15 cellular contexts compared by ENCODE assay signal in the genomic region with DNA sequence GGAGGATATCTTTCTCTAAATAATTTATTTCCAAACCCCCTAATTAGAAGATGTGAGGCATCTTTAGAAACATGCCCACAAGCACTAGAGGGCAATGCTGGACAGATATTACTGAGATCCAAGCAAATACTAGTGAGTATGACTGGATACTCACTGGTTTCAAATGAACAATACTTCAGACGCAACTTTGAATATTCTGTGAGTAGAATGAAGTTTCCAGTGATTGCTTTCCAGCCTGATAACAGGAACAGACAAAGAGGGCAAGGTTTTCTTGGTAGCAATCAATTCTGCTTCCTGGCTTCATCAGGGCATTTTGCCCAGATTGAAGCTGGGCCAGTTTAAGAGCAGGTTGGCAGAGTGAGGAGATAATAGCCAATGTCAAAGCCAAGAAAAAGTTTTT.
DNase-seq lines count a peak whose midpoint lies in the region; ATAC-seq and TF ChIP-seq lines count a peak whose summit lies in the region.
"Had no signal": no experiment of that assay in that cellular context is flagged by ENCODE, and none has a peak within 500 bp of the region (broad histone marks: within the 10 kb centered on the region; RNA-seq: fewer than 3 reads in every experiment).

No MANE protein-coding gene starts in this region.

- intact Hi-C loops in MCF 10A (cut with micrococcal nuclease) = loop anchor here (1.0 to 5.0 kb wide), 4 partner anchors 200 to 1105 kb away; no protein-coding TSS in a partner anchor
- intact Hi-C loops in breast epithelium (cut with DNase I; ENCODE audit: low total_unique reads) = no loop called here
- intact Hi-C loops in heart right ventricle (cut with DNase I) = no loop called here
- intact Hi-C loops in PC-9 (cut with micrococcal nuclease; ENCODE audit: unreplicated experiment) = no loop called here
- intact Hi-C loops in esophagus muscularis mucosa (cut with DNase I) = no loop called here

- H3K36me3 ChIP-seq in breast epithelium (no peaks in the 10 kb centered on the region), heart right ventricle (no peaks in the 10 kb centered on the region), PC-9 (ENCODE audit: low read depth) (no peaks in the 10 kb centered on the region), esophagus muscularis mucosa (no peaks in the 10 kb centered on the region)
- H3K36me3 ChIP-seq: spleen had no signal

- H3K9me2 ChIP-seq in PC-9 (ENCODE audit: insufficient read depth) = no peaks in the 10 kb centered on the region

- H3K27ac Mint-ChIP-seq in MCF 10A (ENCODE audit: low read depth, unreplicated experiment) (no peak overlapping the region), type B pancreatic cell (no peak overlapping the region)
- H3K27ac Mint-ChIP-seq: CD4-positive, alpha-beta T cell had no signal

- H3K27me3 ChIP-seq in breast epithelium (no peaks in the 10 kb centered on the region), heart right ventricle (no peaks in the 10 kb centered on the region), PC-9 (ENCODE audit: insufficient read depth, low read depth) (no peaks in the 10 kb centered on the region), esophagus muscularis mucosa (no peaks in the 10 kb centered on the region)
- H3K27me3 ChIP-seq: spleen had no signal

- H3K79me2 ChIP-seq in PC-9 (ENCODE audit: low read depth) = no peaks in the 10 kb centered on the region

- no peak overlapping the region for H2AFZ ChIP-seq in PC-9

- TF ChIP-seq CTCF in MCF 10A (IDR thresholded peaks at IDR 0.05; ENCODE audit: unreplicated experiment) (peak; percentile 19), breast epithelium (IDR thresholded peaks at IDR 0.05) (no peak), heart right ventricle (IDR thresholded peaks at IDR 0.05) (peak in 3 of 9 donors; percentile 12 to 29 (median 23)), type B pancreatic cell (conservative IDR thresholded peaks at IDR 0.05) (peak; percentile 57), PC-9 (conservative IDR thresholded peaks at IDR 0.05) (no peak), esophagus muscularis mucosa (IDR thresholded peaks at IDR 0.05) (no peak)

- BruUV-seq in MCF 10A (replicated peaks; lab: Mats Ljungman, UMichigan) = no TSS peak
- BruUV-seq in PC-9 (replicated peaks; lab: Mats Ljungman, UMichigan) = no TSS peak

- no peaks in the 10 kb centered on the region for H3K9me3 ChIP-seq in breast epithelium
- H3K9me3 ChIP-seq in heart right ventricle = no peaks in the 10 kb centered on the region
- no peaks in the 10 kb centered on the region for H3K9me3 ChIP-seq in PC-9 (ENCODE audit: insufficient read depth, low read depth)
- no peaks in the 10 kb centered on the region for H3K9me3 ChIP-seq in esophagus muscularis mucosa
- H3K9me3 ChIP-seq: spleen had no signal

- peaks cover 23% of the 10 kb centered on the region for H3K27me3 Mint-ChIP-seq in MCF 10A (ENCODE audit: insufficient read depth, unreplicated experiment)
- no peaks in the 10 kb centered on the region for H3K27me3 Mint-ChIP-seq in type B pancreatic cell
- H3K27me3 Mint-ChIP-seq: CD4-positive, alpha-beta T cell had no signal

- H3K27ac ChIP-seq in breast epithelium = no peak overlapping the region
- H3K27ac ChIP-seq in heart right ventricle = no peak overlapping the region
- H3K27ac ChIP-seq in PC-9 = no peak overlapping the region
- no peak overlapping the region for H3K27ac ChIP-seq in esophagus muscularis mucosa (replicated peaks in 1 of 4)
- H3K27ac ChIP-seq: spleen had no signal

- H3K9me3 Mint-ChIP-seq in MCF 10A (ENCODE audit: unreplicated experiment) (peaks cover 4% of the 10 kb centered on the region), type B pancreatic cell (no peaks in the 10 kb centered on the region)

- peak in 5 of 8 donors; percentile 23 to 67 (median 53) for ATAC-seq in heart right ventricle
- ATAC-seq: stimulated activated naive CD8-positive, alpha-beta T cell treated with anti-CD3 and anti-CD28 coated beads, Interleukin-15, Interleukin-2, amounts not matched to agents 100 U/mL and 50 U/mL, for 24 hours had no signal

- CTCF ChIA-PET in MCF 10A (lab: Yijun Ruan, JAX) (interaction anchor here (0.7 kb wide), 1 partner anchor 269 kb away, joined by 4 read pairs; no protein-coding TSS in a partner anchor), PC-9 (lab: Charles Lee) (no interaction called here)

- H4K20me1 ChIP-seq in PC-9 (ENCODE audit: insufficient read depth) = no peaks in the 10 kb centered on the region

- no peaks in the 10 kb centered on the region for H3F3A ChIP-seq in PC-9 (ENCODE audit: insufficient read depth, low read depth)

- WGBS in heart right ventricle, 2 donors = 5% methylated on average over 1 of the region's 1 CpG
- 33% methylated on average over 1 of the region's 1 CpG for WGBS in esophagus muscularis mucosa

- H3K36me3 Mint-ChIP-seq in MCF 10A (ENCODE audit: insufficient read depth, unreplicated experiment) (no peaks in the 10 kb centered on the region), type B pancreatic cell (no peaks in the 10 kb centered on the region)

- H3K4me2 ChIP-seq in PC-9 = no peak overlapping the region

- POLR2A ChIA-PET in MCF 10A (lab: Yijun Ruan, JAX) (no interaction called here), PC-9 (lab: Charles Lee; ENCODE audit: unreplicated experiment) (no interaction called here)

- H3K4me3 Mint-ChIP-seq in MCF 10A (ENCODE audit: unreplicated experiment) = no peak overlapping the region
- H3K4me3 Mint-ChIP-seq in type B pancreatic cell = no peak overlapping the region
- H3K4me3 Mint-ChIP-seq: CD4-positive, alpha-beta T cell had no signal

- TF ChIP-seq POLR2A in breast epithelium (IDR thresholded peaks at IDR 0.05) (no peak), esophagus muscularis mucosa (IDR thresholded peaks at IDR 0.05; ENCODE audit: low read depth) (no peak)

- H3K4me3 ChIP-seq in breast epithelium (no peak overlapping the region), heart right ventricle (no peak overlapping the region), PC-9 (no peak overlapping the region), esophagus muscularis mucosa (no peak overlapping the region)
- H3K4me3 ChIP-seq: lung, spleen had no signal

- H3K4me1 ChIP-seq in breast epithelium = no peaks in the 10 kb centered on the region
- H3K4me1 ChIP-seq in heart right ventricle = peaks cover 0 to 11% (median 0%) of the 10 kb centered on the region in 9 donors
- no peaks in the 10 kb centered on the region for H3K4me1 ChIP-seq in PC-9 (replicated peaks; ENCODE audit: insufficient read depth)
- peaks cover 0 to 3% (median 0%) of the 10 kb centered on the region in 4 donors for H3K4me1 ChIP-seq in esophagus muscularis mucosa
- H3K4me1 ChIP-seq: spleen had no signal

- no peak for TF ChIP-seq EP300 in esophagus muscularis mucosa (IDR thresholded peaks at IDR 0.05)

- DNase-seq in MCF 10A (ENCODE audit: unreplicated experiment) (peak; percentile 23), breast epithelium (ENCODE audit: low spot score in 2 of 2) (no peak), RKO (ENCODE audit: low spot score) (peak; percentile 54), heart right ventricle (no peak), type B pancreatic cell (ENCODE audit: extremely low spot score, unreplicated experiment) (no peak), PC-9 (no peak), esophagus muscularis mucosa (ENCODE audit: extremely low spot score) (no peak), SK-N-DZ (ENCODE audit: low spot score) (no peak)
- DNase-seq: activated T-cell treated with anti-CD3 and anti-CD28 coated beads, Interleukin-2, amount 50 U/mL, for 48 hours; CD4-positive, alpha-beta T cell; GOT3; spleen; stimulated activated naive CD8-positive, alpha-beta T cell treated with anti-CD3 and anti-CD28 coated beads, Interleukin-15, Interleukin-2, amounts not matched to agents 100 U/mL and 50 U/mL, for 24 hours; T1000 had no signal

- H3K4me1 Mint-ChIP-seq in MCF 10A (ENCODE audit: insufficient read depth, unreplicated experiment) = no peaks in the 10 kb centered on the region
- peaks cover 9% of the 10 kb centered on the region for H3K4me1 Mint-ChIP-seq in type B pancreatic cell (ENCODE audit: unreplicated experiment)

Comparison
In these comparisons a context has a peak if more than half of its experiments do, and no peak if none do; other contexts are left out.
1. DNase-seq: peak in MCF 10A (single experiment) and RKO (single experiment); none in breast epithelium (0 of 2), heart right ventricle (0 of 2), type B pancreatic cell (single experiment), PC-9 (0 of 2), esophagus muscularis mucosa (single experiment) and SK-N-DZ (single experiment).
2. CTCF ChIP-seq: peak in MCF 10A (single experiment) and type B pancreatic cell (single experiment); none in breast epithelium (0 of 3), PC-9 (single experiment) and esophagus muscularis mucosa (0 of 3).